Comparison of ENCODE assay signal across 16 cellular contexts in the genomic region with DNA sequence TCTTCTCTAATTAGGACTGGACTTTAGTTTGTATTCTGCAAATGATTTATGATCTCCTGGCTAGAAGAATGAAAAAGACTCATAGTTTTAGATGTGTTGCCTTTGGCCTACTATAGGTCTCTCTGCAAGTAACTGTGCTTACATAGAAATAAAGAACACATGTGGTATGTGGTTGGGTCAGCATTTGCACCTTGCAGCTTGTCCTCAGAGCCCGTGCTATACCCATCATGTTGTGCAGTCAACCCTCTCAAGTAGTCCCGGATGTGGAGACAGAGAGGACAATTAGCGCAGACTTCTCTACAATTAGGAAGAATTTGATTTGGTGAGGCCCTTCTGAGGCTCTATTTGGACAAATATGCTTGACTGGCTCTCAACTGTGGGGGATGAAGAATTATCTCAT.
DNase-seq lines count a peak whose midpoint lies in the region; ATAC-seq, FAIRE-seq and TF ChIP-seq lines count a peak whose summit lies in the region.
"Had no signal": no experiment of that assay in that cellular context is flagged by ENCODE, and none has a peak within 500 bp of the region (broad histone marks: within the 10 kb centered on the region; RNA-seq: fewer than 3 reads in every experiment).

No MANE protein-coding gene starts in this region.

- no peaks in the 10 kb centered on the region for H3K9me3 Mint-ChIP-seq in T-helper 2 cell treated with Interferon-gamma antibody and Interleukin-4, amounts not matched to agents 5 μg/mL and 100 μg/mL, for 36 hours
- no peaks in the 10 kb centered on the region for H3K9me3 Mint-ChIP-seq in natural killer cell
- H3K9me3 Mint-ChIP-seq: CD4-positive, alpha-beta T cell had no signal

- H3K27me3 Mint-ChIP-seq in T-helper 2 cell treated with Interferon-gamma antibody and Interleukin-4, amounts not matched to agents 5 μg/mL and 100 μg/mL, for 36 hours (ENCODE audit: low read depth): no peaks in the 10 kb centered on the region
- H3K27me3 Mint-ChIP-seq in natural killer cell (ENCODE audit: low read depth in 2 of 2): no peaks in the 10 kb centered on the region
- H3K27me3 Mint-ChIP-seq: CD4-positive, alpha-beta T cell had no signal

- H3K27ac Mint-ChIP-seq in T-helper 2 cell treated with Interferon-gamma antibody and Interleukin-4, amounts not matched to agents 5 μg/mL and 100 μg/mL, for 36 hours: peak overlapping the region; percentile 1
- H3K27ac Mint-ChIP-seq in natural killer cell: peak overlapping the region; percentile 69 to 85
- H3K27ac Mint-ChIP-seq: CD4-positive, alpha-beta T cell had no signal

- H3K9ac ChIP-seq in GM12878 (ENCODE audit: control insufficient read depth, insufficient read depth, low read length): no peak overlapping the region
- H3K9ac ChIP-seq: BLaER1 treated with 17β-estradiol and CSF1 and Interleukin-3, amounts not matched to agents 10 nM and 100 nM had no signal

- no TSS peak for BruUV-seq in GM12878 (replicated peaks; lab: Mats Ljungman, UMichigan)

- no peak for TF ChIP-seq EP300 in GM12878 (IDR thresholded peaks at IDR 0.05; ENCODE audit: borderline replicate concordance in 1 of 2, control insufficient read depth in 1 of 2, low read depth in 2 of 2, low read length in 2 of 2)

- H3K27ac ChIP-seq in GM12878 (ENCODE audit: control insufficient read depth, insufficient read depth) (no peak overlapping the region), pancreas (no peak overlapping the region)

- peaks cover 30% of the 10 kb centered on the region for H3K4me1 Mint-ChIP-seq in T-helper 2 cell treated with Interferon-gamma antibody and Interleukin-4, amounts not matched to agents 5 μg/mL and 100 μg/mL, for 36 hours (ENCODE audit: low read depth)
- peaks cover 30 to 40% of the 10 kb centered on the region in 2 donors for H3K4me1 Mint-ChIP-seq in natural killer cell

- no peak overlapping the region for H3K4me2 ChIP-seq in GM12878 (ENCODE audit: control insufficient read depth, insufficient read depth)

- 85% methylated on average over 3 of the region's 3 CpGs for WGBS in GM12878 (ENCODE audit: insufficient coverage, insufficient replicate concordance, low lambda C conversion rate, missing lambda C conversion rate)
- WGBS in pancreas, 2 donors: 78 to 82% methylated on average over 3 of the region's 3 CpGs

- H3K4me3 Mint-ChIP-seq in T-helper 2 cell treated with Interferon-gamma antibody and Interleukin-4, amounts not matched to agents 5 μg/mL and 100 μg/mL, for 36 hours: no peak overlapping the region
- H3K4me3 Mint-ChIP-seq in natural killer cell: peak overlapping the region; percentile 70
- H3K4me3 Mint-ChIP-seq: CD4-positive, alpha-beta T cell had no signal

- intact Hi-C loops in GM12878 (cut with micrococcal nuclease; ENCODE audit: unreplicated experiment): no loop called here
- intact Hi-C loops in natural killer cell (cut with micrococcal nuclease): no loop called here
- intact Hi-C loops in pancreas (cut with DNase I): no loop called here

- H3K36me3 Mint-ChIP-seq in T-helper 2 cell treated with Interferon-gamma antibody and Interleukin-4, amounts not matched to agents 5 μg/mL and 100 μg/mL, for 36 hours (ENCODE audit: low read depth): peaks cover 24% of the 10 kb centered on the region
- no peaks in the 10 kb centered on the region for H3K36me3 Mint-ChIP-seq in natural killer cell

- CTCF ChIA-PET in GM12878 (lab: Yijun Ruan, JAX): no interaction called here

- RAD21 ChIA-PET in GM12878 (lab: Charles Lee; ENCODE audit: unreplicated experiment): no interaction called here

- no peaks in the 10 kb centered on the region for H3K79me2 ChIP-seq in GM12878 (ENCODE audit: control insufficient read depth, insufficient read depth, low read length)

- H3K4me3 ChIP-seq in GM12878 (no peak overlapping the region), pancreas (no peak overlapping the region)
- H3K4me3 ChIP-seq: BLaER1 treated with 17β-estradiol and CSF1 and Interleukin-3, amounts not matched to agents 10 nM and 100 nM; HAP-1 had no signal

- H3K4me1 ChIP-seq in GM12878 (ENCODE audit: control insufficient read depth, insufficient read depth, low read length) (peaks cover 9% of the 10 kb centered on the region), pancreas (no peaks in the 10 kb centered on the region)
- H3K4me1 ChIP-seq: HAP-1 had no signal

- TF ChIP-seq POLR2A in GM12878 (IDR thresholded peaks at IDR 0.05; ENCODE audit: low read depth, low read length): no peak

- TF ChIP-seq RAD21 in GM12878 (IDR thresholded peaks at IDR 0.05; ENCODE audit: insufficient read depth, low read depth, low read length): no peak

- SMC1A ChIA-PET in GM12878 (lab: Charles Lee; ENCODE audit: uncharacterized antibody, unreplicated experiment): no interaction called here

- in situ Hi-C loops in GM12878 (cut with MboI): no loop called here

- H3K36me3 ChIP-seq in GM12878 (ENCODE audit: control insufficient read depth in 2 of 2, insufficient read depth in 2 of 2, low read length in 1 of 2): no peaks in the 10 kb centered on the region
- no peaks in the 10 kb centered on the region for H3K36me3 ChIP-seq in pancreas
- H3K36me3 ChIP-seq: BLaER1 treated with 17β-estradiol and CSF1 and Interleukin-3, amounts not matched to agents 10 nM and 100 nM; HAP-1 had no signal

- no peaks in the 10 kb centered on the region for H4K20me1 ChIP-seq in GM12878 (ENCODE audit: control insufficient read depth, insufficient read depth)
- H4K20me1 ChIP-seq: BLaER1 treated with 17β-estradiol and CSF1 and Interleukin-3, amounts not matched to agents 10 nM and 100 nM had no signal

- TF ChIP-seq CTCF in GM12878 (IDR thresholded peaks at IDR 0.05 in 2 of 3, conservative IDR thresholded peaks at IDR 0.05 in 1 of 3; ENCODE audit: control insufficient read depth in 2 of 3, extremely low read depth in 1 of 3, insufficient read depth in 1 of 3, low read depth in 3 of 3, low read length in 3 of 3) (no peak), natural killer cell (IDR thresholded peaks at IDR 0.05) (no peak), pancreas (IDR thresholded peaks at IDR 0.05) (no peak)

- FAIRE-seq in GM12878 (lab: Jason Lieb, UNC) (no peak), pancreas (lab: Jason Lieb, UNC) (no peak)
- FAIRE-seq: H1, HepG2, HTR-8/SVneo had no signal

- ATAC-seq in GM12878: peak; percentile 57
- ATAC-seq in natural killer cell: peak; percentile 83 to 94 (median 90)
- no peak for ATAC-seq in pancreas
- ATAC-seq in HG03025 (IDR thresholded peaks at IDR 0.05; ENCODE audit: low FRiP score, unreplicated experiment): no peak
- ATAC-seq: HepG2 had no signal

- POLR2A ChIA-PET in GM12878 (lab: Charles Lee): no interaction called here

- DNase-seq in T-helper 2 cell treated with Interferon-gamma antibody and Interleukin-4, amounts not matched to agents 5 μg/mL and 100 μg/mL, for 36 hours (ENCODE audit: low spot score): no peak
- DNase-seq in T-helper 2 cell (no peak), GM12878 (ENCODE audit: low read depth, low spot score) (no peak), natural killer cell (peak; percentile 25), AG08395 (ENCODE audit: low spot score) (no peak), pancreas (no peak)
- DNase-seq: 8988T; CD4-positive, alpha-beta T cell; DND-41; GF-D8 had no signal

- H3K27me3 ChIP-seq in GM12878 (replicated peaks in 1 of 2; ENCODE audit: control insufficient read depth in 2 of 2, insufficient read depth in 2 of 2, low read length in 1 of 2): no peaks in the 10 kb centered on the region
- no peaks in the 10 kb centered on the region for H3K27me3 ChIP-seq in pancreas
- H3K27me3 ChIP-seq: BLaER1 treated with 17β-estradiol and CSF1 and Interleukin-3, amounts not matched to agents 10 nM and 100 nM had no signal

- H3K9me3 ChIP-seq in GM12878 (replicated peaks; ENCODE audit: control insufficient read depth, insufficient read depth, low read length) (no peaks in the 10 kb centered on the region), pancreas (no peaks in the 10 kb centered on the region)
- H3K9me3 ChIP-seq: HAP-1 had no signal

- H2AFZ ChIP-seq in GM12878 (ENCODE audit: control insufficient read depth, low read depth, low read length): no peak overlapping the region

TF ChIP-seq in GM12878, 131 proteins besides CTCF, POLR2A, EP300 and RAD21 (continues in another document):
- no peak for TF ChIP-seq SMAD5 (IDR thresholded peaks at IDR 0.05; ENCODE audit: low read depth)
- TF ChIP-seq MEF2A (IDR thresholded peaks at IDR 0.05; ENCODE audit: insufficient read depth, low read depth, low read length): no peak
- TF ChIP-seq, protein P1, sequence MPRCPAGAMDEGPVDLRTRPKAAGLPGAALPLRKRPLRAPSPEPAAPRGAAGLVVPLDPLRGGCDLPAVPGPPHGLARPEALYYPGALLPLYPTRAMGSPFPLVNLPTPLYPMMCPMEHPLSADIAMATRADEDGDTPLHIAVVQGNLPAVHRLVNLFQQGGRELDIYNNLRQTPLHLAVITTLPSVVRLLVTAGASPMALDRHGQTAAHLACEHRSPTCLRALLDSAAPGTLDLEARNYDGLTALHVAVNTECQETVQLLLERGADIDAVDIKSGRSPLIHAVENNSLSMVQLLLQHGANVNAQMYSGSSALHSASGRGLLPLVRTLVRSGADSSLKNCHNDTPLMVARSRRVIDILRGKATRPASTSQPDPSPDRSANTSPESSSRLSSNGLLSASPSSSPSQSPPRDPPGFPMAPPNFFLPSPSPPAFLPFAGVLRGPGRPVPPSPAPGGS (IDR thresholded peaks at IDR 0.05; ENCODE audit: borderline replicate concordance, insufficient read depth, low read depth, low read length, poor library complexity, severe bottlenecking): no peak
- TF ChIP-seq CHD2 (IDR thresholded peaks at IDR 0.05; ENCODE audit: borderline replicate concordance, low read depth, low read length): no peak
- TF ChIP-seq MYB (IDR thresholded peaks at IDR 0.05; ENCODE audit: borderline replicate concordance, low read depth, low read length): no peak
- no peak for TF ChIP-seq POLR2AphosphoS5 (IDR thresholded peaks at IDR 0.05; ENCODE audit: low read length)
- no peak for TF ChIP-seq MTA3 (IDR thresholded peaks at IDR 0.05; ENCODE audit: borderline replicate concordance, low read length)
- TF ChIP-seq ELK1 (IDR thresholded peaks at IDR 0.05; ENCODE audit: low read depth, low read length): no peak

Comparison
In these comparisons a context has a peak if more than half of its experiments do, and no peak if none do; other contexts are left out.
1. ATAC-seq: peak in GM12878 (single experiment) and natural killer cell (3 of 3); none in pancreas (0 of 4) and HG03025 (single experiment).